8 cellular contexts compared by ENCODE assay signal in the genomic region with DNA sequence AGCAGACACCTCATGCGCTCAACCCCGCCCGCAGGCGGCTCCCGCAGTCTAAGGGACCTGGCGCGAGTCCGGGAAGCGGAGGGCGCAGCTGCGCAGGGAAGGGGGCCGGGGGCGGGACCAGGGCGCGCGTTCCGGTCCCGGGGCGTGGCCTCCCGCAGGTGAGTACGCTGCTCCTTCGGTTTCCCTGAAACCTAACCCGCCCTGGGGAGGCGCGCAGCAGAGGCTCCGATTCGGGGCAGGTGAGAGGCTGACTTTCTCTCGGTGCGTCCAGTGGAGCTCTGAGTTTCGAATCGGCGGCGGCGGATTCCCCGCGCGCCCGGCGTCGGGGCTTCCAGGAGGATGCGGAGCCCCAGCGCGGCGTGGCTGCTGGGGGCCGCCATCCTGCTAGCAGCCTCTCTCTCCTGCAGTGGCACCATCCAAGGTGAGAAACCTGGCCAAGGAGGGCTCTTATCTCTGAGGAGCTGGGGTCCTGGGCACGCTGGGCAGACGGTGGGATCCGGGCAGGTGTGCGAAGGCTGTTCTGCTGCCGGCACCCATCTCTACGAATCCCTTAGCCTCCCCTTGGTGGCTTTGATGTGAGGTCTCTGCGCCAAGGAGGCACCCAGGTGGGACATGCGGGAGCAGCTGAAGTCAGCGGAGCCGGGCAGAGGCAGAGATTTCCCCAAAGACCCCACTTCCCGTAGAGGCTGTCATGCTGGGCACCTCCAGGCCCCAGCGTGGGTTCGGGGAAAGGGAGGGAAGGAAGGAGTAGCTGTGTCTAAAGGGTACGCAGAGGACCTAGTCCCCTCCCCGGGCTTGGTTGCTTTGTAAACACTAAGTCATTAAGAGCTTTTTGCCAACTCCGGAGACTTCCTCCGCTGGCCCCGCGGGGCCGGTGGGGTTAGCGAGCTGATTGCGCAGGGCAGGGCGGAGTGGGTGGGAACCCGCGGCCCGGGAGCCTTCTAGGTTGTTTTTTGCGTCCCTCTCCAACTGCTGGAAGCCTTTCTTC. TPM values are rescaled to one million over a fixed set of nuclear protein-coding genes. Genes with fewer than 3 reads are reported as not detected.
DNase-seq lines count a peak whose midpoint lies in the region; ATAC-seq and TF ChIP-seq lines count a peak whose summit lies in the region.

A gene with protein sequence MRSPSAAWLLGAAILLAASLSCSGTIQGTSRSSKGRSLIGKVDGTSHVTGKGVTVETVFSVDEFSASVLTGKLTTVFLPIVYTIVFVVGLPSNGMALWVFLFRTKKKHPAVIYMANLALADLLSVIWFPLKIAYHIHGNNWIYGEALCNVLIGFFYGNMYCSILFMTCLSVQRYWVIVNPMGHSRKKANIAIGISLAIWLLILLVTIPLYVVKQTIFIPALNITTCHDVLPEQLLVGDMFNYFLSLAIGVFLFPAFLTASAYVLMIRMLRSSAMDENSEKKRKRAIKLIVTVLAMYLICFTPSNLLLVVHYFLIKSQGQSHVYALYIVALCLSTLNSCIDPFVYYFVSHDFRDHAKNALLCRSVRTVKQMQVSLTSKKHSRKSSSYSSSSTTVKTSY (plus strand): TSS at position 187 of the 988 bp plus-strand sequence. CDS start 153 bp downstream, at position 340.

- H3K9ac ChIP-seq in fibroblast of lung (ENCODE audit: insufficient read depth, low read length), result peak within 1 kb of the TSS; percentile 58

- peaks cover 2% of the 10 kb centered on the region for H3K4me1 ChIP-seq in fibroblast of lung (ENCODE audit: control insufficient read depth, extremely low read depth, insufficient read depth, low read length)

- no peaks in the 10 kb centered on the region for H3K9me3 ChIP-seq in fibroblast of lung (ENCODE audit: control insufficient read depth, insufficient read depth, low read depth, low read length)

- peak; percentile 32 to 54 for ATAC-seq in naive B cell (ENCODE audit: low read depth in 2 of 2)
- ATAC-seq in stimulated activated naive CD8-positive, alpha-beta T cell treated with anti-CD3 and anti-CD28 coated beads, Interleukin-15, Interleukin-2, amounts not matched to agents 100 U/mL and 50 U/mL, for 24 hours, result peak; percentile 58

- DNase-seq in GM12864 (ENCODE audit: low read depth) (no peak), NCI-H748 (lab: John Stamatoyannopoulos, UW; ENCODE audit: unreplicated experiment) (peak; percentile 92), activated T-helper 1 cell treated with Interleukin-2 at 50 U/mL for 16 hours (ENCODE audit: low read depth) (peak; percentile 47), fibroblast of lung (ENCODE audit: low read depth in 2 of 2) (peak; percentile 68 to 88), naive B cell (peak; percentile 5), NCI-H2227 treated with DMSO at 0.1 percent for 48 hours (lab: John Stamatoyannopoulos, UW) (no peak), OCI-M2 (lab: John Stamatoyannopoulos, UW; ENCODE audit: unreplicated experiment) (no peak)
- peak; percentile 48 for DNase-seq in stimulated activated naive CD8-positive, alpha-beta T cell treated with anti-CD3 and anti-CD28 coated beads, Interleukin-15, Interleukin-2, amounts not matched to agents 100 U/mL and 50 U/mL, for 24 hours

- H3K36me3 Mint-ChIP-seq in naive B cell, result no peaks in the 10 kb centered on the region

- peaks cover 0 to 2% (median 0%) of the 10 kb centered on the region in 7 donors for H3K9me3 Mint-ChIP-seq in naive B cell

- H3K27me3 ChIP-seq in fibroblast of lung (ENCODE audit: control insufficient read depth, insufficient read depth, low read length), result no peaks in the 10 kb centered on the region

- H3K4me3 ChIP-seq in GM12864 (ENCODE audit: low read depth, low read length), result peak within 1 kb of the TSS; percentile 58
- H3K4me3 ChIP-seq in fibroblast of lung (replicated peaks in 1 of 4; ENCODE audit: control extremely low read depth in 1 of 4, insufficient read depth in 1 of 4, low read depth in 3 of 4, low read length in 4 of 4), result peak within 1 kb of the TSS; percentile 79 to 86 (median 82)

- peaks cover 9 to 20% (median 15%) of the 10 kb centered on the region in 3 donors for H3K4me1 Mint-ChIP-seq in naive B cell

- TF ChIP-seq CTCF in GM12864 (IDR thresholded peaks at IDR 0.05; ENCODE audit: low read depth, low read length, missing control alignments) (no peak), fibroblast of lung (conservative IDR thresholded peaks at IDR 0.05 in 1 of 2, IDR thresholded peaks at IDR 0.05 in 1 of 2; ENCODE audit: low read depth in 1 of 2, low read length in 2 of 2) (no peak)

- H3K36me3 ChIP-seq in fibroblast of lung (ENCODE audit: control insufficient read depth, insufficient read depth, low read length), result no peaks in the 10 kb centered on the region

- no peaks in the 10 kb centered on the region for H4K20me1 ChIP-seq in fibroblast of lung (ENCODE audit: control insufficient read depth, extremely low read depth, insufficient read depth, low read length)

- peak within 1 kb of the TSS; percentile 65 to 91 (median 84) for H3K4me3 Mint-ChIP-seq in naive B cell

- peak within 1 kb of the TSS; percentile 78 for H2AFZ ChIP-seq in fibroblast of lung (ENCODE audit: low read length)

- peak within 1 kb of the TSS; percentile 88 for H3K4me2 ChIP-seq in fibroblast of lung (ENCODE audit: extremely low read depth, insufficient read depth, low read length)

- no peaks in the 10 kb centered on the region for H3K79me2 ChIP-seq in fibroblast of lung (ENCODE audit: control insufficient read depth, insufficient read depth, low read length)

- H3K27me3 Mint-ChIP-seq in naive B cell, result peaks cover 44 to 60% (median 47%) of the 10 kb centered on the region in 3 donors

- H3K27ac Mint-ChIP-seq in naive B cell, result peak within 1 kb of the TSS in 3 of 6 donors; percentile 1 to 69 (median 26)

- peak within 1 kb of the TSS; percentile 41 for H3K27ac ChIP-seq in fibroblast of lung (ENCODE audit: insufficient read depth, low read length)

RNA-seq across cellular contexts. Expression of the gene that starts here (rescaled TPM):
- 20.8 and 25.1 TPM in 2 replicates for total RNA-seq in fibroblast of lung
- polyA plus RNA-seq in fibroblast of lung (12.4 and 24.9 TPM in 2 replicates), naive B cell (ENCODE audit: low read depth in 6 of 6) (under 1 TPM in 4 of 6 donors, not detected in 2; 0.13 to 0.42 (median 0.20) TPM)
- 5.7 and 11.7 TPM in 2 replicates for polyA plus RNA-seq in fibroblast of lung (2012)
- polyA minus RNA-seq in fibroblast of lung (ENCODE audit: low replicate concordance), result 12.2 and 29.0 TPM in 2 replicates

Comparison
In these comparisons a context has a peak if more than half of its experiments do, and no peak if none do; other contexts are left out.
1. RNA of the gene that starts here (polyA plus RNA-seq): 5.7 to 24.9 TPM in fibroblast of lung; 0.13 to 0.42 TPM in naive B cell; every median in the first group is over 4 times any median in the second.
2. Peak in DNase-seq and ATAC-seq in naive B cell; RNA of the gene not detected or under 1 TPM.
3. DNase-seq: peak in NCI-H748 (single experiment), activated T-helper 1 cell treated with Interleukin-2 at 50 U/mL for 16 hours (single experiment), fibroblast of lung (2 of 2) and stimulated activated naive CD8-positive, alpha-beta T cell treated with anti-CD3 and anti-CD28 coated beads, Interleukin-15, Interleukin-2, amounts not matched to agents 100 U/mL and 50 U/mL, for 24 hours (single experiment); none in GM12864 (single experiment), NCI-H2227 treated with DMSO at 0.1 percent for 48 hours (single experiment) and OCI-M2 (single experiment).